21 cellular contexts compared by ENCODE assay signal in the genomic region with DNA sequence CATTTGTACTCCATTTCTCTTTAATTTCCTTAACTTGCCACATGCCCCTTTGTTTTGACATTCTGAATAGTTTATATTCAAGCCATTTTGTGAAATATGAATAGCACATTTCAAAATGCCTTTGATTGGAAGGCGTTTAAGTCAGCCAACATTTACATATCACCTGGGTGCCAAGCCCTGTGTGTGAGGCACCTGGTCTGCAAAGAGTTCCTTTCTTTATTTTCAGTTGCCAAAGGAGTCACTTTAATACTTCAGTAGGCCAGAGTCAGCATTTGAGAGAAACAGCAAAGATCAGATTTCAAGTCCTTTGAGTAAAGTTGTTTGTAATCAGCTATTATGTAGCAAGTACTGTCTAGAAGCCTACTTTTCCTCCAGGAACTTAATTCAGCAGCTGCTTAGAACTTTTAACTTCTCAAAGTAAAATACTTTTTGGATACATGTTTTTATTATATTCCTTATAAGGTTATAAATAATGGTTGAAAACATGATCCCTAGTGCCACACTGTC.
A peak's percentile ranks its signal among the peaks of the same experiment; 100 is the strongest.
DNase-seq lines count a peak whose midpoint lies in the region; ATAC-seq and TF ChIP-seq lines count a peak whose summit lies in the region.
"Had no signal": no experiment of that assay in that cellular context is flagged by ENCODE, and none has a peak within 500 bp of the region (broad histone marks: within the 10 kb centered on the region; RNA-seq: fewer than 3 reads in every experiment).

No MANE protein-coding gene starts in this region.

- peaks cover 23% of the 10 kb centered on the region for H3K36me3 ChIP-seq in A673 (ENCODE audit: insufficient read depth, low read length, poor library complexity, severe bottlenecking)
- H3K36me3 ChIP-seq in H7 (replicated peaks; ENCODE audit: control insufficient read depth, insufficient read depth, low read length), result peaks cover 4% of the 10 kb centered on the region
- no peaks in the 10 kb centered on the region for H3K36me3 ChIP-seq in hepatocyte (replicated peaks; ENCODE audit: insufficient read depth, low read depth)

- no peaks in the 10 kb centered on the region for H4K20me1 ChIP-seq in hepatocyte (ENCODE audit: insufficient read depth, poor library complexity, severe bottlenecking)

- no peaks in the 10 kb centered on the region for H3K79me2 ChIP-seq in hepatocyte

- H3K27me3 ChIP-seq in A673 (replicated peaks; ENCODE audit: insufficient read depth, low read depth, low read length, poor library complexity), result no peaks in the 10 kb centered on the region
- no peaks in the 10 kb centered on the region for H3K27me3 ChIP-seq in H7 (ENCODE audit: control insufficient read depth, insufficient read depth, low read length)
- H3K27me3 ChIP-seq in hepatocyte, result no peaks in the 10 kb centered on the region

- peak overlapping the region; percentile 95 for H3K27ac Mint-ChIP-seq in WTC11
- H3K27ac Mint-ChIP-seq: CD4-positive, CD25-positive, alpha-beta regulatory T cell had no signal

- no peak for DNase-seq in A673 (ENCODE audit: low spot score)
- peak; percentile 10 for DNase-seq in H7
- no peak for DNase-seq in WTC11 (ENCODE audit: low spot score)
- no peak for DNase-seq in hepatocyte (ENCODE audit: low spot score)
- no peak for DNase-seq in COLO829 (ENCODE audit: low spot score)
- DNase-seq in superior temporal gyrus (ENCODE audit: extremely low spot score), result no peak
- DNase-seq in left ventricle myocardium superior, result no peak
- DNase-seq: Calu3; CD4-positive, CD25-positive, alpha-beta regulatory T cell; DMS53; NCI-H1092; NCI-H187; NCI-H2171 treated with DMSO at 0.1 percent for 48 hours; NCI-H524; NK-92 treated with Interleukin-12 subunit alpha and Interleukin-12 subunit beta, amount 100 ng/mL, for 24 hours; SHP77 treated with DMSO at 0.1 percent for 48 hours; T-helper 1 cell had no signal

- H3K4me1 Mint-ChIP-seq in WTC11, result peaks cover 54% of the 10 kb centered on the region

- H3K4me3 ChIP-seq in A673 (ENCODE audit: low read depth, low read length, poor library complexity, severe bottlenecking) (no peak overlapping the region), H7 (ENCODE audit: insufficient read depth, low read depth, low read length) (no peak overlapping the region), hepatocyte (no peak overlapping the region)

- H3K4me1 ChIP-seq in A673 (ENCODE audit: insufficient read depth, low read length, poor library complexity, severe bottlenecking) (peaks cover 17% of the 10 kb centered on the region), hepatocyte (ENCODE audit: insufficient read depth) (peaks cover 37% of the 10 kb centered on the region)

- peak overlapping the region; percentile 17 for H3K4me3 Mint-ChIP-seq in WTC11
- H3K4me3 Mint-ChIP-seq: CD4-positive, CD25-positive, alpha-beta regulatory T cell had no signal

- CTCF ChIA-PET in A673 (lab: Charles Lee), result no interaction called here
- CTCF ChIA-PET in WTC11 (lab: Charles Lee), result interaction anchor here (1.1 to 2.5 kb wide), 5 partner anchors 36 to 349 kb away, joined by 4 to 13 read pairs (median 6); no protein-coding TSS in a partner anchor

- 68% methylated on average over 1 of the region's 1 CpG for WGBS in hepatocyte (ENCODE audit: low lambda C conversion rate, missing lambda C conversion rate)

- POLR2A ChIA-PET in A673 (lab: Charles Lee; ENCODE audit: low non-redundant PET) (no interaction called here), WTC11 (lab: Charles Lee) (interaction anchor here (1.0 kb wide), 1 partner anchor 71 kb away, joined by 3 read pairs; the partner anchor contains the start of genes DTL and INTS7)

- intact Hi-C loops in A673 (cut with micrococcal nuclease; ENCODE audit: unreplicated experiment), result no loop called here
- intact Hi-C loops in left ventricle myocardium superior (cut with micrococcal nuclease), result no loop called here

- TF ChIP-seq CTCF in A673 (conservative IDR thresholded peaks at IDR 0.05; ENCODE audit: low read depth, low read length) (no peak), WTC11 (IDR thresholded peaks at IDR 0.05) (no peak), hepatocyte (IDR thresholded peaks at IDR 0.05; ENCODE audit: poor library complexity) (no peak)

- ATAC-seq in WTC11, result peak; percentile 60
- no peak for ATAC-seq in HG02798 (IDR thresholded peaks at IDR 0.05; ENCODE audit: poor library complexity, unreplicated experiment)
- no peak for ATAC-seq in left ventricle myocardium superior
- ATAC-seq: HCT116, HepG2 had no signal

- H3K9me3 ChIP-seq in A673 (ENCODE audit: low read depth, low read length, poor library complexity, severe bottlenecking), result no peaks in the 10 kb centered on the region
- no peaks in the 10 kb centered on the region for H3K9me3 ChIP-seq in hepatocyte (ENCODE audit: low read depth)

- no peak overlapping the region for H2AFZ ChIP-seq in hepatocyte

- BruUV-seq in A673 (replicated peaks; lab: Mats Ljungman, UMichigan), result no TSS peak

- H3K9me3 Mint-ChIP-seq in WTC11, result no peaks in the 10 kb centered on the region
- H3K9me3 Mint-ChIP-seq: CD4-positive, CD25-positive, alpha-beta regulatory T cell had no signal

- no peaks in the 10 kb centered on the region for H3K27me3 Mint-ChIP-seq in WTC11 (ENCODE audit: low read depth)
- H3K27me3 Mint-ChIP-seq: CD4-positive, CD25-positive, alpha-beta regulatory T cell had no signal

- no peak overlapping the region for H3K4me2 ChIP-seq in hepatocyte
- H3K4me2 ChIP-seq: KMS-11 had no signal

- peaks cover 10% of the 10 kb centered on the region for H3K36me3 Mint-ChIP-seq in WTC11

- no peaks in the 10 kb centered on the region for H3K9me2 ChIP-seq in hepatocyte (replicated peaks; ENCODE audit: insufficient read depth)

- H3K27ac ChIP-seq in A673 (ENCODE audit: low read depth, low read length, poor library complexity, severe bottlenecking) (peak overlapping the region; percentile 2), hepatocyte (peak overlapping the region; percentile 62)
- H3K27ac ChIP-seq: KMS-11 had no signal

TF ChIP-seq in WTC11, 78 proteins besides CTCF, POLR2A, EP300 and RAD21:
- TF ChIP-seq KAT7 (CRISPR knock-in tag; IDR thresholded peaks at IDR 0.05; ENCODE audit: borderline replicate concordance) (no peak), ATF1 (CRISPR knock-in tag; IDR thresholded peaks at IDR 0.05) (no peak), PRRX2 (CRISPR knock-in tag; IDR thresholded peaks at IDR 0.05) (no peak), CREM (CRISPR knock-in tag; IDR thresholded peaks at IDR 0.05) (no peak), PREB (CRISPR knock-in tag; IDR thresholded peaks at IDR 0.05; ENCODE audit: borderline replicate concordance) (no peak), ERG (CRISPR knock-in tag; IDR thresholded peaks at IDR 0.05) (no peak), FOXP1 (CRISPR knock-in tag; IDR thresholded peaks at IDR 0.05; ENCODE audit: borderline replicate concordance) (no peak), ZMAT4 (CRISPR knock-in tag; IDR thresholded peaks at IDR 0.05) (no peak), CBFB (CRISPR knock-in tag; IDR thresholded peaks at IDR 0.05; ENCODE audit: low read depth) (no peak), JAZF1 (CRISPR knock-in tag; IDR thresholded peaks at IDR 0.05) (no peak), TEAD4 (CRISPR knock-in tag; IDR thresholded peaks at IDR 0.05) (no peak), ZNF423 (CRISPR knock-in tag; IDR thresholded peaks at IDR 0.05) (no peak), SP1 (CRISPR knock-in tag; conservative IDR thresholded peaks at IDR 0.05) (no peak), SMAD4 (CRISPR knock-in tag; IDR thresholded peaks at IDR 0.05) (no peak), NR2C2 (CRISPR knock-in tag; IDR thresholded peaks at IDR 0.05) (no peak), STAT6 (CRISPR knock-in tag; conservative IDR thresholded peaks at IDR 0.05; ENCODE audit: low read depth) (no peak)
